In the genomic region with DNA sequence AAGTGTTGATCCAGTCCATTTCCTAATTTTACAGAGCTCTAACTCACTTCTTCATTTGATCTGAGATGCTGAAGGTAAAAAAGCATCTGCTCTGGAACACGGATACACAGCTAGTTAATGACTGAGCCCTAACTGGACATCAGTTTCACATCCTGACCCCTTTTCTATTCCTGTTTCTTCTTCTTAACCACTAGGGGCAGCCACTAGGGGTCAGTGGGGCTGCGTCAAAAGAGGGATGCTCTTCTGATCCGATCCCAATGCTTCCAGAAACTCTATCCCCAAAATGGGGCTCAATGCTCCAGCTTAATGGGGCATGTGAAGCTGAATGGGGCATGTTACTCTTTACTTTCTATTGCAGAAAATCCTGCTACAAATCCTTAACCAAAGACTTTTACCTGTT, we compare ENCODE assay signal across 8 cellular contexts. TPM values are rescaled to one million over a fixed set of nuclear protein-coding genes. Genes with fewer than 3 reads are reported as not detected.
DNase-seq lines count a peak whose midpoint lies in the region; ATAC-seq and TF ChIP-seq lines count a peak whose summit lies in the region.

No MANE protein-coding gene starts in this region.

- no peaks in the 10 kb centered on the region for H3K4me1 ChIP-seq in body of pancreas

- DNase-seq in G401 (ENCODE audit: low spot score) (peak; percentile 1), LNCaP clone FGC (ENCODE audit: low read depth) (no peak), body of pancreas (peak in 2 of 4 donors; percentile 14 to 22), nephron progenitor cell (peak; percentile 28), NK-92 (lab: John Stamatoyannopoulos, UW; ENCODE audit: unreplicated experiment) (no peak)

- ATAC-seq in body of pancreas (no peak), GM19463 (IDR thresholded peaks at IDR 0.05; ENCODE audit: unreplicated experiment) (no peak), HG03521 (IDR thresholded peaks at IDR 0.05; ENCODE audit: unreplicated experiment) (no peak), HG03565 (IDR thresholded peaks at IDR 0.05; ENCODE audit: unreplicated experiment) (no peak)

- peaks cover 55% of the 10 kb centered on the region for H3K9me3 Mint-ChIP-seq in nephron progenitor cell

- peak; percentile 64 for TF ChIP-seq CTCF in LNCaP clone FGC (IDR thresholded peaks at IDR 0.05; ENCODE audit: control insufficient read depth, extremely low read depth, insufficient read depth)
- peak in 5 of 7 experiments; percentile 6 to 35 (median 31) for TF ChIP-seq CTCF in body of pancreas (IDR thresholded peaks at IDR 0.05)
- TF ChIP-seq CTCF in nephron progenitor cell (IDR thresholded peaks at IDR 0.05): peak; percentile 48

- no peaks in the 10 kb centered on the region for H3K36me3 Mint-ChIP-seq in nephron progenitor cell (ENCODE audit: low read depth)

- in situ Hi-C loops in G401 (cut with HindIII; ENCODE audit: low sequenced_read_pairs): no loop called here

- no peaks in the 10 kb centered on the region for H3K27me3 ChIP-seq in body of pancreas

- no peak for TF ChIP-seq POLR2A in body of pancreas (IDR thresholded peaks at IDR 0.05)

- H3K36me3 ChIP-seq in body of pancreas (replicated peaks in 1 of 2; ENCODE audit: insufficient read depth in 1 of 2, low read depth in 2 of 2): no peaks in the 10 kb centered on the region

- H3K27ac ChIP-seq in body of pancreas: no peak overlapping the region

- no peak overlapping the region for H3K4me3 Mint-ChIP-seq in nephron progenitor cell

- H3K9me3 ChIP-seq in body of pancreas: no peaks in the 10 kb centered on the region

- H3K27me3 Mint-ChIP-seq in nephron progenitor cell (ENCODE audit: low read depth, poor library complexity): peaks cover 8% of the 10 kb centered on the region

- WGBS in body of pancreas, 2 donors: 45 to 63% methylated on average over 3 of the region's 3 CpGs

- no peaks in the 10 kb centered on the region for H3K4me1 Mint-ChIP-seq in nephron progenitor cell

- intact Hi-C loops in body of pancreas (cut with DNase I): no loop called here

- H3K27ac Mint-ChIP-seq in nephron progenitor cell: no peak overlapping the region

- H3K4me3 ChIP-seq in LNCaP clone FGC (ENCODE audit: low read depth, low read length): no peak overlapping the region
- no peak overlapping the region for H3K4me3 ChIP-seq in body of pancreas

RNA-seq across cellular contexts. Expression of gene PHKA2, which starts 33.4 kb away (rescaled TPM):
- total RNA-seq in G401 (2014; rRNA removed; shearing (Covaris generic)): 17.3 and 21.0 TPM in 2 replicates
- total RNA-seq in body of pancreas: 10 to 100 TPM; 21.0 to 37.6 TPM

Comparison
In these comparisons a context has a peak if more than half of its experiments do, and no peak if none do; other contexts are left out.
1. DNase-seq: peak in G401 (single experiment) and nephron progenitor cell (single experiment); none in LNCaP clone FGC (single experiment) and NK-92 (single experiment).
2. Peak in every context shown above with its lines, with median percentiles within 50 percentile points of each other: CTCF ChIP-seq.